2 cellular contexts compared by ENCODE assay signal in the genomic region with DNA sequence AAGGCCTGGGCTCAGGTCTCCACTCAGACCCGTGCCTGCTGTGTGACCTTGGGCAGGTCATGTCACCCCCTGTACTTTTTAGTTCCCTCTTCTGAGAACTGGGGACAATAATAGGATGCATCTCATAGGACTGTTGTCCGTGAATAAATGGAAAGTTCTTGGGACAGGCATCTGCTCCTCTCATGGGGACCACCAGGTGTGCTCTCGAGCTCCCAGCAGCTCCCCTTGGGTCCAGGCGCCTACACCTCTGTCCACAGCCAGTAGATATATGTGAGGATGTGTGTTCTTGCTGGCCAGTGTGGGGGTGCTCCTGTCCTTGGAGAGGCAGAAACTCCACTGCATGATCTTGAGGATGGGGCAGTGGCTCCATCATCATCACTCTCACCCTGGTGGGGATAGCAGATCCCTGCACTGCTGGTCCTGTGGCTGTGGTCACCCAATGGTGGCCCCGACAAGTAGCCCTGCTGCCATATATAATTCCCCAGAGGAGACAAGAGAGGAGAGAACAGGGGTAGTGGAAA.
TF ChIP-seq lines count a peak whose summit lies in the region.

No MANE protein-coding gene starts in this region.

TF ChIP-seq in HCT116, 20 proteins besides CTCF, POLR2A, EP300 and RAD21:
- TF ChIP-seq, protein P1, sequence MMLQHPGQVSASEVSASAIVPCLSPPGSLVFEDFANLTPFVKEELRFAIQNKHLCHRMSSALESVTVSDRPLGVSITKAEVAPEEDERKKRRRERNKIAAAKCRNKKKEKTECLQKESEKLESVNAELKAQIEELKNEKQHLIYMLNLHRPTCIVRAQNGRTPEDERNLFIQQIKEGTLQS (IDR thresholded peaks at IDR 0.05) = no peak
- TF ChIP-seq ZBTB33 (IDR thresholded peaks at IDR 0.05; ENCODE audit: extremely low read depth, insufficient replicate concordance, low read length) (no peak), JUND (IDR thresholded peaks at IDR 0.05) (no peak), EGR1 (IDR thresholded peaks at IDR 0.05; ENCODE audit: low read depth) (no peak), POLR2AphosphoS5 (IDR thresholded peaks at IDR 0.05; ENCODE audit: low read depth, low read length) (no peak), CEBPB (IDR thresholded peaks at IDR 0.05; ENCODE audit: low read depth) (no peak), EZH2phosphoT487 (IDR thresholded peaks at IDR 0.05; ENCODE audit: borderline replicate concordance) (no peak), SIN3A (IDR thresholded peaks at IDR 0.05; ENCODE audit: low read depth) (no peak), SP1 (IDR thresholded peaks at IDR 0.05; ENCODE audit: low read depth) (no peak), SRF (IDR thresholded peaks at IDR 0.05; ENCODE audit: low read depth) (no peak), ZNF274 (IDR thresholded peaks at IDR 0.05; ENCODE audit: low read depth, low read length) (no peak)
- TF ChIP-seq, protein P2, sequence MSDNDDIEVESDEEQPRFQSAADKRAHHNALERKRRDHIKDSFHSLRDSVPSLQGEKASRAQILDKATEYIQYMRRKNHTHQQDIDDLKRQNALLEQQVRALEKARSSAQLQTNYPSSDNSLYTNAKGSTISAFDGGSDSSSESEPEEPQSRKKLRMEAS (IDR thresholded peaks at IDR 0.05) = no peak

TF ChIP-seq in GM12878, 131 proteins besides CTCF, POLR2A, EP300 and RAD21:
- TF ChIP-seq CREB1 (IDR thresholded peaks at IDR 0.05; ENCODE audit: low read depth) = no peak
- no peak for TF ChIP-seq KLF5 (IDR thresholded peaks at IDR 0.05; ENCODE audit: partially characterized antibody)
- TF ChIP-seq HCFC1 (IDR thresholded peaks at IDR 0.05; ENCODE audit: low read length) = no peak
- TF ChIP-seq IKZF1 (conservative IDR thresholded peaks at IDR 0.05) = no peak
- TF ChIP-seq, protein P1 (IDR thresholded peaks at IDR 0.05; ENCODE audit: borderline replicate concordance, extremely low read depth, low read depth, low read length) = no peak
